12 cellular contexts compared by ENCODE assay signal in genomic region chr13:52837850-52838249, GRCh38.
"Had no signal": no experiment of that assay in that cellular context is flagged by ENCODE, and none has a peak within 500 bp of the region (broad histone marks: within the 10 kb centered on the region; RNA-seq: fewer than 3 reads in every experiment).

No MANE protein-coding gene starts in this region.

- H3K4me1 Mint-ChIP-seq: naive thymus-derived CD4-positive, alpha-beta T cell; stimulated activated naive B cell treated with anti-CD40 and anti-IgM and Interleukin-4, amounts not matched to agents 10 μg/mL and 1 μg/mL and 100 μg/mL, for 72 hours had no signal

- DNase-seq: effector CD4-positive, alpha-beta T cell; heart left ventricle; hippocampal formation; naive thymus-derived CD4-positive, alpha-beta T cell; psoas muscle; retina; right lobe of liver; stimulated activated CD4-positive, alpha-beta T cell treated with anti-CD3 and anti-CD28 coated beads, Interleukin-4, amount 100 ng/mL, for 24 hours; stimulated activated naive B cell treated with anti-CD40 and anti-IgM and Interleukin-4, amounts not matched to agents 10 μg/mL and 1 μg/mL and 100 μg/mL, for 72 hours; thyroid gland had no signal

- ATAC-seq: esophagus mucosa; heart left ventricle; naive thymus-derived CD4-positive, alpha-beta T cell; psoas muscle; right lobe of liver; stimulated activated naive B cell treated with anti-CD40 and anti-IgM and Interleukin-4, amounts not matched to agents 10 μg/mL and 1 μg/mL and 100 μg/mL, for 72 hours had no signal

- H3K4me3 Mint-ChIP-seq: naive thymus-derived CD4-positive, alpha-beta T cell; stimulated activated naive B cell treated with anti-CD40 and anti-IgM and Interleukin-4, amounts not matched to agents 10 μg/mL and 1 μg/mL and 100 μg/mL, for 72 hours; type B pancreatic cell had no signal

- H3K9me3 Mint-ChIP-seq: type B pancreatic cell had no signal

- H3K27ac Mint-ChIP-seq: naive thymus-derived CD4-positive, alpha-beta T cell; stimulated activated naive B cell treated with anti-CD40 and anti-IgM and Interleukin-4, amounts not matched to agents 10 μg/mL and 1 μg/mL and 100 μg/mL, for 72 hours; type B pancreatic cell had no signal

- H3K36me3 Mint-ChIP-seq: naive thymus-derived CD4-positive, alpha-beta T cell; stimulated activated naive B cell treated with anti-CD40 and anti-IgM and Interleukin-4, amounts not matched to agents 10 μg/mL and 1 μg/mL and 100 μg/mL, for 72 hours; type B pancreatic cell had no signal
